Comparison of ENCODE assay signal across 13 cellular contexts in the genomic region with DNA sequence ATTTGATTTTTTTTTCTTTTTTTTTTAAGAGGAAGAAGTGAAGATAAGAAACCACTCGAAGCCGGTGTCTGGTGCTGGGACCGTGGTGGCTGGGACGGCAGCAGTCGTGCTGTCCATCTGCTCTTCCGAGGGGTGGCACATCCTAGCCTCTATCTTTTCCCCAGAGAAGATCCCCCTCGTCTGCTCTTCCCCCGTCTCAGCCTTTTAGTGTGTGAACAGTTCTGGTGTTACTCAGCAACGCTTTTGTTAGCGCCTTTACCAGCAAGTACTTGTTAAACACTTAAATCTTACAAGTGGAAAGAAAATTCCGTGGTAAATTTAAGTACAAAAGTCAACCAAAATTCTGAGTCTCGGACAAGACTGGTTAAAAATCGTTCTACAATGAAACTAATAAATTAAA.
DNase-seq lines count a peak whose midpoint lies in the region; ATAC-seq, FAIRE-seq and TF ChIP-seq lines count a peak whose summit lies in the region.
"Had no signal": no experiment of that assay in that cellular context is flagged by ENCODE, and none has a peak within 500 bp of the region (broad histone marks: within the 10 kb centered on the region; RNA-seq: fewer than 3 reads in every experiment).

No MANE protein-coding gene starts in this region.

- no TSS peak for BruUV-seq in GM12878 (replicated peaks; lab: Mats Ljungman, UMichigan)

- H3K79me2 ChIP-seq in GM12878 (ENCODE audit: control insufficient read depth, insufficient read depth, low read length) = no peaks in the 10 kb centered on the region

- peaks cover 0 to 1% of the 10 kb centered on the region in 2 donors for H3K27me3 Mint-ChIP-seq in CD4-positive, alpha-beta memory T cell
- H3K27me3 Mint-ChIP-seq in memory B cell = no peaks in the 10 kb centered on the region
- H3K27me3 Mint-ChIP-seq: activated CD4-positive, alpha-beta T cell treated with anti-CD3 and anti-CD28 coated beads, Interleukin-2, amount 10 ng/mL, durations not matched to agents 24 days and 14 days had no signal

- no peaks in the 10 kb centered on the region for H3K27me3 ChIP-seq in CD4-positive, alpha-beta memory T cell (ENCODE audit: insufficient read depth, low read length)
- H3K27me3 ChIP-seq in HUES64 (ENCODE audit: insufficient read depth, low read length) = no peaks in the 10 kb centered on the region
- no peaks in the 10 kb centered on the region for H3K27me3 ChIP-seq in GM12878 (replicated peaks in 1 of 2; ENCODE audit: control insufficient read depth in 2 of 2, insufficient read depth in 2 of 2, low read length in 1 of 2)
- no peaks in the 10 kb centered on the region for H3K27me3 ChIP-seq in esophagus muscularis mucosa

- TF ChIP-seq EP300 in GM12878 (IDR thresholded peaks at IDR 0.05; ENCODE audit: borderline replicate concordance in 1 of 2, control insufficient read depth in 1 of 2, low read depth in 2 of 2, low read length in 2 of 2) = no peak
- no peak for TF ChIP-seq EP300 in esophagus muscularis mucosa (IDR thresholded peaks at IDR 0.05)

- DNase-seq in CD4-positive, alpha-beta memory T cell = no peak
- DNase-seq in GM12878 (ENCODE audit: low read depth, low spot score) = no peak
- no peak for DNase-seq in memory B cell (ENCODE audit: low spot score in 2 of 2)
- DNase-seq in NCI-H2107 treated with DMSO at 0.1 percent for 48 hours (lab: John Stamatoyannopoulos, UW; ENCODE audit: unreplicated experiment) = no peak
- DNase-seq in NCI-H524 treated with DMSO at 0.1 percent for 48 hours (lab: John Stamatoyannopoulos, UW) = no peak
- no peak for DNase-seq in esophagus muscularis mucosa (ENCODE audit: extremely low spot score)
- no peak for DNase-seq in occipital lobe (lab: John Stamatoyannopoulos, UW)
- DNase-seq: activated naive CD4-positive, alpha-beta T cell treated with Interleukin-2 at 50 U/mL for 16 hours; NCI-H446; nephron progenitor cell; stimulated activated naive CD8-positive, alpha-beta T cell treated with anti-CD3 and anti-CD28 coated beads, Interleukin-15, Interleukin-2, amounts not matched to agents 100 U/mL and 50 U/mL, for 24 hours had no signal

- CTCF ChIA-PET in CD4-positive, alpha-beta memory T cell (lab: Charles Lee; ENCODE audit: partially characterized antibody) = no interaction called here
- CTCF ChIA-PET in GM12878 (lab: Yijun Ruan, JAX) = interaction anchor here (0.6 to 1.7 kb wide), 5 partner anchors 61 to 219 kb away, joined by 4 to 6 read pairs (median 5); no protein-coding TSS in a partner anchor

- intact Hi-C loops in CD4-positive, alpha-beta memory T cell (cut with micrococcal nuclease) = loop anchor here (2.0 to 5.0 kb wide), 2 partner anchors 93 to 118 kb away; no protein-coding TSS in a partner anchor
- intact Hi-C loops in GM12878 (cut with micrococcal nuclease; ENCODE audit: unreplicated experiment) = loop anchor here (2.0 kb wide), 2 partner anchors 39 to 95 kb away; no protein-coding TSS in a partner anchor
- intact Hi-C loops in esophagus muscularis mucosa (cut with DNase I) = no loop called here

- H3K9me3 ChIP-seq in CD4-positive, alpha-beta memory T cell (ENCODE audit: control insufficient read depth in 1 of 2, low read length in 2 of 2) = peaks cover 0 to 8% of the 10 kb centered on the region in 2 donors
- H3K9me3 ChIP-seq in HUES64 (ENCODE audit: insufficient read depth, low read depth, low read length) (peaks cover 15% of the 10 kb centered on the region), GM12878 (replicated peaks; ENCODE audit: control insufficient read depth, insufficient read depth, low read length) (peaks cover 7% of the 10 kb centered on the region; the same call in 2 of the 3 replicates), esophagus muscularis mucosa (peaks cover 0 to 17% (median 13%) of the 10 kb centered on the region in 4 donors)

- TF ChIP-seq RAD21 in GM12878 (IDR thresholded peaks at IDR 0.05; ENCODE audit: insufficient read depth, low read depth, low read length) = no peak

- peak overlapping the region in 7 of 8 donors; percentile 35 to 91 (median 60) for H3K4me3 Mint-ChIP-seq in CD4-positive, alpha-beta memory T cell
- peak overlapping the region; percentile 80 for H3K4me3 Mint-ChIP-seq in memory B cell

- ATAC-seq in GM12878 (0 out of 3 replicates have a peak, but pooled peaks have one; percentile 6), memory B cell (ENCODE audit: low read depth) (peak; percentile 6)
- ATAC-seq: stimulated activated naive CD8-positive, alpha-beta T cell treated with anti-CD3 and anti-CD28 coated beads, Interleukin-15, Interleukin-2, amounts not matched to agents 100 U/mL and 50 U/mL, for 24 hours had no signal

- POLR2A ChIA-PET in CD4-positive, alpha-beta memory T cell (lab: Charles Lee; ENCODE audit: partially characterized antibody) = interaction anchor here (1.1 to 5.0 kb wide), 4 partner anchors 40 to 97 kb away, joined by 3 to 44 read pairs (median 22); no protein-coding TSS in a partner anchor
- POLR2A ChIA-PET in GM12878 (lab: Charles Lee) = interaction anchor here (0.6 to 3.4 kb wide), 4 partner anchors 41 to 195 kb away, joined by 3 to 12 read pairs (median 8); no protein-coding TSS in a partner anchor

- peaks cover 21 to 48% (median 28%) of the 10 kb centered on the region in 4 donors for H3K4me1 Mint-ChIP-seq in CD4-positive, alpha-beta memory T cell
- peaks cover 28% of the 10 kb centered on the region for H3K4me1 Mint-ChIP-seq in memory B cell

- TF ChIP-seq CTCF in GM12878 (IDR thresholded peaks at IDR 0.05 in 2 of 3, conservative IDR thresholded peaks at IDR 0.05 in 1 of 3; ENCODE audit: control insufficient read depth in 2 of 3, extremely low read depth in 1 of 3, insufficient read depth in 1 of 3, low read depth in 3 of 3, low read length in 3 of 3) (no peak), esophagus muscularis mucosa (IDR thresholded peaks at IDR 0.05) (no peak)

- peaks cover 2 to 6% of the 10 kb centered on the region in 2 donors for H3K36me3 Mint-ChIP-seq in CD4-positive, alpha-beta memory T cell
- H3K36me3 Mint-ChIP-seq in memory B cell = peaks cover 8% of the 10 kb centered on the region

- RAD21 ChIA-PET in GM12878 (lab: Charles Lee; ENCODE audit: unreplicated experiment) = interaction anchor here (0.7 to 3.4 kb wide), 5 partner anchors 41 to 117 kb away, joined by 3 to 29 read pairs (median 10); a partner anchor contains a TSS

- WGBS in HUES64 = 48% methylated on average over 11 of the region's 13 CpGs
- WGBS in GM12878 (ENCODE audit: insufficient coverage, insufficient replicate concordance, low lambda C conversion rate, missing lambda C conversion rate) = 3% methylated on average over 13 of the region's 13 CpGs
- WGBS in esophagus muscularis mucosa = 83% methylated on average over 13 of the region's 13 CpGs

- peak overlapping the region in 3 of 7 donors; percentile 44 to 76 (median 54) for H3K27ac Mint-ChIP-seq in CD4-positive, alpha-beta memory T cell
- peak overlapping the region; percentile 99 for H3K27ac Mint-ChIP-seq in memory B cell
- H3K27ac Mint-ChIP-seq: activated CD4-positive, alpha-beta T cell treated with anti-CD3 and anti-CD28 coated beads, Interleukin-2, amount 10 ng/mL, durations not matched to agents 24 days and 14 days had no signal

- no peak overlapping the region for H3K27ac ChIP-seq in CD4-positive, alpha-beta memory T cell (ENCODE audit: low read depth, low read length)
- H3K27ac ChIP-seq in HUES64 (ENCODE audit: low read depth, low read length) = peak overlapping the region; percentile 96
- peak overlapping the region; percentile 99 for H3K27ac ChIP-seq in GM12878 (ENCODE audit: control insufficient read depth, insufficient read depth)
- H3K27ac ChIP-seq in esophagus muscularis mucosa (replicated peaks in 1 of 4) = no peak overlapping the region

- SMC1A ChIA-PET in GM12878 (lab: Charles Lee; ENCODE audit: uncharacterized antibody, unreplicated experiment) = interaction anchor here (0.6 to 3.0 kb wide), 10 partner anchors 10 to 191 kb away, joined by 3 to 29 read pairs (median 6); no protein-coding TSS in a partner anchor

- H3K4me2 ChIP-seq in GM12878 (ENCODE audit: control insufficient read depth, insufficient read depth) = peak overlapping the region; percentile 99

- TF ChIP-seq POLR2A in GM12878 (IDR thresholded peaks at IDR 0.05; ENCODE audit: low read depth, low read length) = no peak
- TF ChIP-seq POLR2A in esophagus muscularis mucosa (IDR thresholded peaks at IDR 0.05; ENCODE audit: low read depth) = no peak

- peak overlapping the region; percentile 92 for H2AFZ ChIP-seq in GM12878 (ENCODE audit: control insufficient read depth, low read depth, low read length)

- peak overlapping the region; percentile 58 for H3K9ac ChIP-seq in HUES64 (ENCODE audit: low read depth, low read length)
- peak overlapping the region; percentile 94 for H3K9ac ChIP-seq in GM12878 (ENCODE audit: control insufficient read depth, insufficient read depth, low read length)

- FAIRE-seq in GM12878 (lab: Jason Lieb, UNC) = no peak

- in situ Hi-C loops in GM12878 (cut with MboI) = no loop called here

- H3K4me1 ChIP-seq in CD4-positive, alpha-beta memory T cell (ENCODE audit: insufficient read depth, low read length) = peaks cover 33% of the 10 kb centered on the region
- peaks cover 34% of the 10 kb centered on the region for H3K4me1 ChIP-seq in HUES64 (ENCODE audit: insufficient read depth, low read length)
- H3K4me1 ChIP-seq in GM12878 (ENCODE audit: control insufficient read depth, insufficient read depth, low read length) = peaks cover 33% of the 10 kb centered on the region
- no peaks in the 10 kb centered on the region for H3K4me1 ChIP-seq in esophagus muscularis mucosa

- H3K4me3 ChIP-seq in CD4-positive, alpha-beta memory T cell (ENCODE audit: low read length in 2 of 2) = no peak overlapping the region
- H3K4me3 ChIP-seq in HUES64 (ENCODE audit: low read length) (peak overlapping the region; percentile 12), GM12878 (peak overlapping the region; percentile 56; the same call in 1 of the 2 replicates), esophagus muscularis mucosa (no peak overlapping the region)

- no peaks in the 10 kb centered on the region for H4K20me1 ChIP-seq in GM12878 (ENCODE audit: control insufficient read depth, insufficient read depth)

- H3K9me3 Mint-ChIP-seq in CD4-positive, alpha-beta memory T cell = peaks cover 0 to 22% (median 19%) of the 10 kb centered on the region in 8 donors
- peaks cover 11% of the 10 kb centered on the region for H3K9me3 Mint-ChIP-seq in memory B cell

- H3K36me3 ChIP-seq in CD4-positive, alpha-beta memory T cell (ENCODE audit: insufficient read depth, low read length) = no peaks in the 10 kb centered on the region
- H3K36me3 ChIP-seq in HUES64 (ENCODE audit: insufficient read depth, low read length) (no peaks in the 10 kb centered on the region), GM12878 (ENCODE audit: control insufficient read depth in 2 of 2, insufficient read depth in 2 of 2, low read length in 1 of 2) (no peaks in the 10 kb centered on the region), esophagus muscularis mucosa (no peaks in the 10 kb centered on the region)

Comparison
In these comparisons a context has a peak if more than half of its experiments do, and no peak if none do; other contexts are left out.
1. H3K27ac ChIP-seq: peak in HUES64 (single experiment) and GM12878 (single experiment); none in CD4-positive, alpha-beta memory T cell (single experiment) and esophagus muscularis mucosa (0 of 4).
2. H3K4me3 ChIP-seq: peak in HUES64 (single experiment) and GM12878 (single experiment); none in CD4-positive, alpha-beta memory T cell (0 of 2) and esophagus muscularis mucosa (0 of 4).